ENCODE assay signal across 30 cellular contexts in the genomic region with DNA sequence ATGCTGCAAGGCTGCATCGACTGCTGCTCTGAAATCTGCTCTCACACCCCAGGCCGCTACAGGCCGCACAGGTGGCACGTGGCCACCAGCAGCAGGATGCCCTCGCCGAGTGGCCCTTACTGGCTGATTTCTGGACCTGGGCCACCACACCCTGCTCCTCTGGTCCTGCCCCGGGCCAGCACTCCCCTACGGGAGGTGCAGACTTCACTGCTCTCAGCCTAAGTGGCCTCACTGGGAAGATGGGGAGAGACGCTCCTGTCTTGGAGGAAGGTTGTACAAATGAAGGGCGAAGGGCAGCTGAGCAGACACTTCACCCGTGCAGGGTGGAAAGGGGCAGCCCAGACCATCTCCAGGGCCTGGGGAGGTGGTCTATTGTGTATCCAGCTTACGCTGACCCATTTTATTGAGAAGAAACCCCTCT.
"Had no signal": no experiment of that assay in that cellular context is flagged by ENCODE, and none has a peak within 500 bp of the region (broad histone marks: within the 10 kb centered on the region; RNA-seq: fewer than 3 reads in every experiment).

No MANE protein-coding gene starts in this region.

- H3K36me3 Mint-ChIP-seq: activated CD8-positive, alpha-beta memory T cell treated with anti-CD3 and anti-CD28 coated beads, Interleukin-2, amount 10 ng/mL, durations not matched to agents 7 days and 5 days had no signal

- DNase-seq: activated CD4-positive, alpha-beta T cell treated with anti-CD3 and anti-CD28 coated beads for 36 hours; activated CD4-positive, CD25-positive, alpha-beta regulatory T cell; activated CD8-positive, alpha-beta memory T cell treated with anti-CD3 and anti-CD28 coated beads, Interleukin-2, amount 10 ng/mL, durations not matched to agents 7 days and 5 days; activated CD8-positive, alpha-beta T cell treated with anti-CD3 and anti-CD28 coated beads, Interleukin-2, amount 10 ng/mL, durations not matched to agents 7 days and 5 days; activated naive CD4-positive, alpha-beta T cell; activated T-cell treated with anti-CD3 and anti-CD28 coated beads for 4 hours; activated T-cell treated with anti-CD3 and anti-CD28 coated beads, Interleukin-2, amount 50 U/mL, for 72 hours; anterior cingulate cortex; body of pancreas; cerebellar nuclear complex; effector memory CD8-positive, alpha-beta T cell; erythroblast; hippocampal formation; left colon; mesendoderm; nephron progenitor cell; sigmoid colon; small intestine; stimulated activated CD4-positive, alpha-beta T cell treated with anti-CD3 and anti-CD28 coated beads, Interleukin-1b, Interleukin-23, amount 100 ng/mL, for 48 hours; stimulated activated CD4-positive, alpha-beta T cell treated with anti-CD3 and anti-CD28 coated beads, Interleukin-4, amount 100 ng/mL, for 4 hours; stimulated activated naive CD4-positive, alpha-beta T cell had no signal

- H3K27ac ChIP-seq: body of pancreas, coronary artery, gastroesophageal sphincter, pancreas, psoas muscle, sigmoid colon, suprapubic skin, tibial nerve had no signal

- FAIRE-seq: keratinocyte, pancreas, small intestine had no signal

- H3K4me1 Mint-ChIP-seq: activated CD4-positive, alpha-beta T cell treated with anti-CD3 and anti-CD28 coated beads for 36 hours; activated CD8-positive, alpha-beta memory T cell treated with anti-CD3 and anti-CD28 coated beads, Interleukin-2, amount 10 ng/mL, durations not matched to agents 7 days and 5 days had no signal

- H3K4me3 Mint-ChIP-seq: activated CD4-positive, alpha-beta T cell treated with anti-CD3 and anti-CD28 coated beads for 36 hours; activated CD8-positive, alpha-beta memory T cell treated with anti-CD3 and anti-CD28 coated beads, Interleukin-2, amount 10 ng/mL, durations not matched to agents 7 days and 5 days; activated CD8-positive, alpha-beta T cell treated with anti-CD3 and anti-CD28 coated beads, Interleukin-2, amount 10 ng/mL, durations not matched to agents 7 days and 5 days; activated naive CD8-positive, alpha-beta T cell; activated T-cell treated with anti-CD3 and anti-CD28 coated beads, Interleukin-2, amount 50 U/mL, for 72 hours; effector memory CD8-positive, alpha-beta T cell; nephron progenitor cell had no signal

- ATAC-seq: activated CD4-positive, alpha-beta T cell treated with anti-CD3 and anti-CD28 coated beads for 36 hours; activated CD8-positive, alpha-beta memory T cell treated with anti-CD3 and anti-CD28 coated beads, Interleukin-2, amount 10 ng/mL, durations not matched to agents 7 days and 5 days; activated CD8-positive, alpha-beta T cell treated with anti-CD3 and anti-CD28 coated beads, Interleukin-2, amount 10 ng/mL, durations not matched to agents 7 days and 5 days; activated T-cell treated with anti-CD3 and anti-CD28 coated beads, Interleukin-2, amount 50 U/mL, for 72 hours; body of pancreas; effector memory CD8-positive, alpha-beta T cell; gastroesophageal sphincter; left colon; psoas muscle had no signal

- H3K4me3 ChIP-seq: body of pancreas, coronary artery, gastroesophageal sphincter, lung, pancreas, psoas muscle, sigmoid colon, suprapubic skin, tibial nerve had no signal

- H3K27me3 Mint-ChIP-seq: activated CD4-positive, alpha-beta T cell treated with anti-CD3 and anti-CD28 coated beads for 36 hours; activated CD8-positive, alpha-beta memory T cell treated with anti-CD3 and anti-CD28 coated beads, Interleukin-2, amount 10 ng/mL, durations not matched to agents 7 days and 5 days; activated naive CD8-positive, alpha-beta T cell; effector memory CD8-positive, alpha-beta T cell had no signal

- H3K27me3 ChIP-seq: body of pancreas, gastroesophageal sphincter, pancreas, sigmoid colon, suprapubic skin, tibial nerve had no signal

- H3K27ac Mint-ChIP-seq: activated CD4-positive, alpha-beta T cell treated with anti-CD3 and anti-CD28 coated beads for 36 hours; activated CD8-positive, alpha-beta memory T cell treated with anti-CD3 and anti-CD28 coated beads, Interleukin-2, amount 10 ng/mL, durations not matched to agents 7 days and 5 days; activated CD8-positive, alpha-beta T cell treated with anti-CD3 and anti-CD28 coated beads, Interleukin-2, amount 10 ng/mL, durations not matched to agents 7 days and 5 days; activated naive CD8-positive, alpha-beta T cell; activated T-cell treated with anti-CD3 and anti-CD28 coated beads, Interleukin-2, amount 50 U/mL, for 72 hours; effector memory CD8-positive, alpha-beta T cell; nephron progenitor cell had no signal

- H3K9me3 Mint-ChIP-seq: effector memory CD8-positive, alpha-beta T cell had no signal

- H3K4me1 ChIP-seq: body of pancreas, pancreas, psoas muscle, suprapubic skin, tibial nerve had no signal

- H3K9me3 ChIP-seq: body of pancreas, gastroesophageal sphincter, pancreas, psoas muscle, sigmoid colon, suprapubic skin, tibial nerve had no signal
